8 cellular contexts compared by ENCODE assay signal in genomic region chr14:39431416-39432178, GRCh38. TPM values are rescaled to one million over a fixed set of nuclear protein-coding genes. Genes with fewer than 3 reads are reported as not detected.
DNase-seq lines count a peak whose midpoint lies in the region; ATAC-seq and TF ChIP-seq lines count a peak whose summit lies in the region.

No MANE protein-coding gene starts in this region.

- peak; percentile 12 for ATAC-seq in HG02798 (IDR thresholded peaks at IDR 0.05; ENCODE audit: poor library complexity, unreplicated experiment)

- no peaks in the 10 kb centered on the region for H3K9me3 ChIP-seq in neutrophil
- H3K9me3 ChIP-seq in thymus (ENCODE audit: control insufficient read depth), result no peaks in the 10 kb centered on the region

- H3K36me3 Mint-ChIP-seq in activated T-helper 1 cell treated with anti-CD3 and anti-CD28 coated beads, Interleukin-12 subunit alpha, Interleukin-12 subunit beta, Interleukin-2, Interleukin-4 antibody, amounts not matched to agents 30 ng/mL and 10 ng/mL and 1 ng/mL, durations not matched to agents 14 hours and 24 hours and 36 hours (ENCODE audit: low read depth), result peaks cover 2% of the 10 kb centered on the region

- TF ChIP-seq CTCF in fibroblast of villous mesenchyme (IDR thresholded peaks at IDR 0.05; ENCODE audit: insufficient read depth, low read depth, low read length), result no peak
- no peak for TF ChIP-seq CTCF in neutrophil (IDR thresholded peaks at IDR 0.05)

- H3K27ac ChIP-seq in neutrophil, result peak overlapping the region; percentile 100
- H3K27ac ChIP-seq in thymus (ENCODE audit: low read depth), result peak overlapping the region; percentile 100

- H3K27ac Mint-ChIP-seq in activated T-helper 1 cell treated with anti-CD3 and anti-CD28 coated beads, Interleukin-12 subunit alpha, Interleukin-12 subunit beta, Interleukin-2, Interleukin-4 antibody, amounts not matched to agents 30 ng/mL and 10 ng/mL and 1 ng/mL, durations not matched to agents 14 hours and 24 hours and 36 hours, result peak overlapping the region; percentile 100

- H3K4me1 Mint-ChIP-seq in activated T-helper 1 cell treated with anti-CD3 and anti-CD28 coated beads, Interleukin-12 subunit alpha, Interleukin-12 subunit beta, Interleukin-2, Interleukin-4 antibody, amounts not matched to agents 30 ng/mL and 10 ng/mL and 1 ng/mL, durations not matched to agents 14 hours and 24 hours and 36 hours (ENCODE audit: low read depth), result peaks cover 47% of the 10 kb centered on the region

- H3K4me1 ChIP-seq in neutrophil (ENCODE audit: control insufficient read depth in 1 of 2, insufficient read depth in 1 of 2, low read depth in 1 of 2, low read length in 1 of 2), result peaks cover 48 to 51% of the 10 kb centered on the region in 2 experiments
- peaks cover 14% of the 10 kb centered on the region for H3K4me1 ChIP-seq in thymus (ENCODE audit: control insufficient read depth, insufficient read depth, low read length)

- H3K36me3 ChIP-seq in neutrophil (no peaks in the 10 kb centered on the region), thymus (ENCODE audit: control insufficient read depth, insufficient read depth) (no peaks in the 10 kb centered on the region)

- peak overlapping the region; percentile 99 for H3K4me3 Mint-ChIP-seq in activated T-helper 1 cell treated with anti-CD3 and anti-CD28 coated beads, Interleukin-12 subunit alpha, Interleukin-12 subunit beta, Interleukin-2, Interleukin-4 antibody, amounts not matched to agents 30 ng/mL and 10 ng/mL and 1 ng/mL, durations not matched to agents 14 hours and 24 hours and 36 hours

- WGBS in thymus, result under 1% methylated on average over 81 of the region's 81 CpGs

- DNase-seq in NOMO-1 treated with DMSO at 0.1 percent for 48 hours (lab: John Stamatoyannopoulos, UW; ENCODE audit: unreplicated experiment) (peak; percentile 30), NOMO-1 treated with dmso at 0.1 percent for 144 hours (lab: John Stamatoyannopoulos, UW; ENCODE audit: unreplicated experiment) (no peak), NCI-H748 treated with DMSO at 0.1 percent for 48 hours (lab: John Stamatoyannopoulos, UW) (peak; percentile 47), fibroblast of villous mesenchyme (ENCODE audit: low read depth) (peak; percentile 41)
- peak; percentile 48 for DNase-seq in activated T-helper 1 cell treated with anti-CD3 and anti-CD28 coated beads, Interleukin-12 subunit alpha, Interleukin-12 subunit beta, Interleukin-2, Interleukin-4 antibody, amounts not matched to agents 30 ng/mL and 10 ng/mL and 1 ng/mL, durations not matched to agents 14 hours and 24 hours and 36 hours (ENCODE audit: low spot score)

- intact Hi-C loops in activated T-helper 1 cell treated with anti-CD3 and anti-CD28 coated beads, Interleukin-12 subunit alpha, Interleukin-12 subunit beta, Interleukin-2, Interleukin-4 antibody, amounts not matched to agents 30 ng/mL and 10 ng/mL and 1 ng/mL, durations not matched to agents 14 hours and 24 hours and 36 hours (cut with micrococcal nuclease), result loop anchor here (1.0 to 10.0 kb wide), 8 partner anchors 49 to 1367 kb away; partner anchors contain the start of genes GEMIN2, PNN, SEC23A and TRAPPC6B

- H3K27me3 Mint-ChIP-seq in activated T-helper 1 cell treated with anti-CD3 and anti-CD28 coated beads, Interleukin-12 subunit alpha, Interleukin-12 subunit beta, Interleukin-2, Interleukin-4 antibody, amounts not matched to agents 30 ng/mL and 10 ng/mL and 1 ng/mL, durations not matched to agents 14 hours and 24 hours and 36 hours (ENCODE audit: insufficient read depth), result no peaks in the 10 kb centered on the region

- H3K4me3 ChIP-seq in fibroblast of villous mesenchyme (ENCODE audit: low read depth, low read length) (peak overlapping the region; percentile 92), neutrophil (ENCODE audit: low read depth in 1 of 2, low read length in 1 of 2) (peak overlapping the region; percentile 82 to 87), thymus (ENCODE audit: low read length) (peak overlapping the region; percentile 98)

- no peaks in the 10 kb centered on the region for H3K27me3 ChIP-seq in neutrophil
- no peaks in the 10 kb centered on the region for H3K27me3 ChIP-seq in thymus (ENCODE audit: control insufficient read depth, insufficient read depth)

- no peaks in the 10 kb centered on the region for H3K9me3 Mint-ChIP-seq in activated T-helper 1 cell treated with anti-CD3 and anti-CD28 coated beads, Interleukin-12 subunit alpha, Interleukin-12 subunit beta, Interleukin-2, Interleukin-4 antibody, amounts not matched to agents 30 ng/mL and 10 ng/mL and 1 ng/mL, durations not matched to agents 14 hours and 24 hours and 36 hours

RNA-seq across cellular contexts. Expression of gene FBXO33, which starts 0.6 kb away (rescaled TPM):
- total RNA-seq in activated T-helper 1 cell treated with anti-CD3 and anti-CD28 coated beads, Interleukin-12 subunit alpha, Interleukin-12 subunit beta, Interleukin-2, Interleukin-4 antibody, amounts not matched to agents 30 ng/mL and 10 ng/mL and 1 ng/mL, durations not matched to agents 14 hours and 24 hours and 36 hours, result 18.1 and 20.5 TPM in 2 replicates
- total RNA-seq in fibroblast of villous mesenchyme, result 15.8 and 19.4 TPM in 2 replicates
- polyA plus RNA-seq in thymus, result 12.3 TPM
